21 cellular contexts compared by ENCODE assay signal in genomic region chr1:110570307-110570706, GRCh38. TPM values are rescaled to one million over a fixed set of nuclear protein-coding genes. Genes with fewer than 3 reads are reported as not detected.
A peak's percentile ranks its signal among the peaks of the same experiment; 100 is the strongest.
DNase-seq lines count a peak whose midpoint lies in the region; TF ChIP-seq lines count a peak whose summit lies in the region.
"Had no signal": no experiment of that assay in that cellular context is flagged by ENCODE, and none has a peak within 500 bp of the region (broad histone marks: within the 10 kb centered on the region; RNA-seq: fewer than 3 reads in every experiment).

No MANE protein-coding gene starts in this region.

- TF ChIP-seq CTCF in coronary artery (IDR thresholded peaks at IDR 0.05) (no peak), type B pancreatic cell (conservative IDR thresholded peaks at IDR 0.05) (no peak)

- peak; percentile 7 for DNase-seq in NCI-H146 treated with DMSO at 0.1 percent for 48 hours (lab: John Stamatoyannopoulos, UW; ENCODE audit: unreplicated experiment)
- no peak for DNase-seq in NCI-H146 (lab: John Stamatoyannopoulos, UW)
- DNase-seq in coronary artery (ENCODE audit: low spot score), result peak; percentile 8
- peak; percentile 42 for DNase-seq in type B pancreatic cell (ENCODE audit: extremely low spot score, unreplicated experiment)
- DNase-seq in NK-92 (lab: John Stamatoyannopoulos, UW; ENCODE audit: unreplicated experiment), result no peak
- no peak for DNase-seq in NCI-H446 (lab: John Stamatoyannopoulos, UW)
- DNase-seq in KG1 (lab: John Stamatoyannopoulos, UW), result no peak
- DNase-seq: CD4-positive, alpha-beta memory T cell; DMS153; DMS79; GF-D8; HCEC 1CT; HFFc6; IMR-90 had no signal

- H3K4me1 Mint-ChIP-seq in type B pancreatic cell (ENCODE audit: unreplicated experiment), result no peaks in the 10 kb centered on the region
- H3K4me1 Mint-ChIP-seq: CD14-positive monocyte; CD4-positive, alpha-beta memory T cell had no signal

- H3K36me3 Mint-ChIP-seq in type B pancreatic cell, result no peaks in the 10 kb centered on the region
- H3K36me3 Mint-ChIP-seq: CD14-positive monocyte; CD4-positive, alpha-beta memory T cell had no signal

- no peaks in the 10 kb centered on the region for H3K9me3 Mint-ChIP-seq in type B pancreatic cell
- H3K9me3 Mint-ChIP-seq: CD14-positive monocyte; CD4-positive, alpha-beta memory T cell; GM23338; HFFc6 had no signal

- no peak overlapping the region for H3K27ac ChIP-seq in coronary artery
- H3K27ac ChIP-seq: 22Rv1, BLaER1 had no signal

- H3K4me3 ChIP-seq in coronary artery, result no peak overlapping the region
- H3K4me3 ChIP-seq: BLaER1, GM23338, K562 had no signal

- H3K27me3 Mint-ChIP-seq in type B pancreatic cell, result peaks cover 53% of the 10 kb centered on the region

- no peak overlapping the region for H3K27ac Mint-ChIP-seq in type B pancreatic cell
- H3K27ac Mint-ChIP-seq: CD14-positive monocyte; CD4-positive, alpha-beta memory T cell; GM23338; HFFc6 had no signal

- no peak overlapping the region for H3K4me3 Mint-ChIP-seq in type B pancreatic cell
- H3K4me3 Mint-ChIP-seq: CD4-positive, alpha-beta memory T cell; GM23338; HFFc6 had no signal

RNA-seq across cellular contexts. Expression of gene KCNA2, which starts 35.9 kb away (rescaled TPM):
- 0.40 and 1.1 TPM in 2 replicates for total RNA-seq in type B pancreatic cell (ENCODE audit: low replicate concordance)
- total RNA-seq: HFFc6, HT-29, IMR-90, K562 had no signal

RNA-seq across cellular contexts. Expression of gene KCNA10, which starts 51.3 kb away (rescaled TPM):
- not detected in 2 replicates for total RNA-seq in type B pancreatic cell (ENCODE audit: low replicate concordance)
- total RNA-seq: A673; CD4-positive, alpha-beta memory T cell; GM23338; HFFc6; HT-29; IMR-90; K562 had no signal

Comparison
In these comparisons a context has a peak if more than half of its experiments do, and no peak if none do; other contexts are left out.
1. DNase-seq: peak in NCI-H146 treated with DMSO at 0.1 percent for 48 hours (single experiment), coronary artery (single experiment) and type B pancreatic cell (single experiment); none in NCI-H146 (single experiment), NK-92 (single experiment), NCI-H446 (0 of 2) and KG1 (single experiment).